ENCODE assay signal across 15 cellular contexts in genomic region chr2:70532244-70532935, GRCh38. TPM values are rescaled to one million over a fixed set of nuclear protein-coding genes. Genes with fewer than 3 reads are reported as not detected.
"Had no signal": no experiment of that assay in that cellular context is flagged by ENCODE, and none has a peak within 500 bp of the region (broad histone marks: within the 10 kb centered on the region; RNA-seq: fewer than 3 reads in every experiment).

No MANE protein-coding gene starts in this region.

- ATAC-seq: pancreas had no signal

- H2AFZ ChIP-seq: neural progenitor cell had no signal

- H3K27ac ChIP-seq: cardiac muscle cell, heart right ventricle, lower lobe of right lung, neural progenitor cell, pancreas, sigmoid colon, thoracic aorta had no signal

- H3K4me1 ChIP-seq: sigmoid colon had no signal

- H3K27me3 ChIP-seq: cardiac muscle cell, heart right ventricle, neural progenitor cell, pancreas, sigmoid colon had no signal

- H3K9ac ChIP-seq: neural progenitor cell had no signal

- H3K4me3 Mint-ChIP-seq: activated CD4-positive, alpha-beta memory T cell treated with anti-CD3 and anti-CD28 coated beads, Interleukin-2, amount 10 ng/mL, durations not matched to agents 7 days and 5 days; activated naive CD4-positive, alpha-beta T cell treated with anti-CD3 and anti-CD28 coated beads, Interleukin-2, amount 10 ng/mL, durations not matched to agents 7 days and 5 days; activated T-cell treated with anti-CD3 and anti-CD28 coated beads, Interleukin-2, amount 50 U/mL, for 24 hours; mesothelial cell of epicardium; neural progenitor cell had no signal

- H3K9me3 ChIP-seq: pancreas had no signal

- H3K27me3 Mint-ChIP-seq: activated T-cell treated with anti-CD3 and anti-CD28 coated beads, Interleukin-2, amount 50 U/mL, for 24 hours had no signal

- DNase-seq: activated CD4-positive, alpha-beta memory T cell treated with anti-CD3 and anti-CD28 coated beads, Interleukin-2, amount 10 ng/mL, durations not matched to agents 7 days and 5 days; activated CD4-positive, alpha-beta T cell treated with anti-CD3 and anti-CD28 coated beads for 4 hours; activated naive CD4-positive, alpha-beta T cell treated with anti-CD3 and anti-CD28 coated beads, Interleukin-2, amount 10 ng/mL, durations not matched to agents 7 days and 5 days; activated T-cell treated with anti-CD3 and anti-CD28 coated beads, Interleukin-2, amount 50 U/mL, for 24 hours; foreskin melanocyte; heart right ventricle; lower lobe of right lung; pancreas; sigmoid colon; stimulated activated CD4-positive, alpha-beta T cell treated with anti-CD3 and anti-CD28 coated beads, Interleukin-1b, Interleukin-23, amount 100 ng/mL, for 48 hours had no signal

- H3K4me2 ChIP-seq: neural progenitor cell had no signal

- H3K36me3 Mint-ChIP-seq: activated naive CD4-positive, alpha-beta T cell treated with anti-CD3 and anti-CD28 coated beads, Interleukin-2, amount 10 ng/mL, durations not matched to agents 7 days and 5 days; mesothelial cell of epicardium; neural progenitor cell had no signal

- H3K4me1 Mint-ChIP-seq: activated CD4-positive, alpha-beta memory T cell treated with anti-CD3 and anti-CD28 coated beads, Interleukin-2, amount 10 ng/mL, durations not matched to agents 7 days and 5 days had no signal

- H3K36me3 ChIP-seq: cardiac muscle cell, heart right ventricle, lower lobe of right lung, neural progenitor cell, pancreas, sigmoid colon, thoracic aorta had no signal

- H3K27ac Mint-ChIP-seq: activated CD4-positive, alpha-beta memory T cell treated with anti-CD3 and anti-CD28 coated beads, Interleukin-2, amount 10 ng/mL, durations not matched to agents 7 days and 5 days; activated naive CD4-positive, alpha-beta T cell treated with anti-CD3 and anti-CD28 coated beads, Interleukin-2, amount 10 ng/mL, durations not matched to agents 7 days and 5 days; activated T-cell treated with anti-CD3 and anti-CD28 coated beads, Interleukin-2, amount 50 U/mL, for 24 hours; mesothelial cell of epicardium; neural progenitor cell had no signal

- H3K4me3 ChIP-seq: cardiac muscle cell, heart right ventricle, lower lobe of right lung, neural progenitor cell, pancreas, sigmoid colon, thoracic aorta had no signal

RNA-seq across cellular contexts. Expression of gene TGFA, which starts 21.2 kb away (rescaled TPM):
- total RNA-seq: activated CD4-positive, alpha-beta memory T cell treated with anti-CD3 and anti-CD28 coated beads, Interleukin-2, amount 10 ng/mL, durations not matched to agents 7 days and 5 days; fibroblast of lung had no signal
- polyA plus RNA-seq: cardiac muscle cell had no signal
